2 cellular contexts compared by ENCODE assay signal in the genomic region with DNA sequence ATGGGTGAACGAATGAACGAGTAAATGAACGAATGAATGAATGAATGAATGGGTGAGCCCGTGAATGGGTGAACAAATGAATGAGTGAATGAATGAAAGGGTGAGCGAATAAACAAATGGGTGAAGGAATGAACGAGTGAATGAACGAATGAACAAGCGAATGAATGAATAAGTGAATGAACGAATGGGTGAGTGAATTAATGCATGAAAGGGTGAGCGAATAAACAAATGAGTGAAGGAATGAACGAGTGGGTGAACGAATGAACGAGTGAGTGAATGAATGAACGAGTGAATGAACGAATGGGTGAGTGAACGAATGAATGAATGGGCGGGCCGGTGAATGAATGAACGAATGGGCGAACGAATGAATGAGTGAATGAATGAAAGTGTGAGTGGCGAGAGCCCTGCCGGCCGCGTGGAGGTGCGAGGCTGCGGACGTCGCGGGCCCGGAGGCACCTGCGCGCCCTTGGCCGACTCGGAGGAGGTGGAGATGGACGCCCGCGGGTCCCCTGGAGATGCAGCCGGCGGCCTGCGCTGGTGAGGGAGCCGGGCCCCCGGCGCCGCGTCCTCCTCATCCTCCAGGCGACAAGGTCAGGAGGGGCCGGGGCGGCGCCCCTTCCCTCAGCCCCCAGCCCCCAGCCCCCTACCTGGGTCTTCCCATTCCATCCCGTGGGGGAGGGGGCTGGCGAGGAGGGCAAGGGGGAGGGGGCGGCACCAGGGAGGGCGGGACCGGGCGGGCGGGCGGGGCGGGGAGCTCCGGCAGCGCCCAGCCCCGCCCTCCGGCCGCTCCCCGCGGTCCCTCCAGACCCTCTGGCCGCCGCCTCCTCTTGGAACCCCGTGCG.
A peak's percentile ranks its signal among the peaks of the same experiment; 100 is the strongest.
TF ChIP-seq lines count a peak whose summit lies in the region.

No MANE protein-coding gene starts in this region.

TF ChIP-seq in HEK293, 187 proteins besides CTCF, POLR2A, EP300 and RAD21 (continued from another document and continues in another):
- TF ChIP-seq, protein P1, sequence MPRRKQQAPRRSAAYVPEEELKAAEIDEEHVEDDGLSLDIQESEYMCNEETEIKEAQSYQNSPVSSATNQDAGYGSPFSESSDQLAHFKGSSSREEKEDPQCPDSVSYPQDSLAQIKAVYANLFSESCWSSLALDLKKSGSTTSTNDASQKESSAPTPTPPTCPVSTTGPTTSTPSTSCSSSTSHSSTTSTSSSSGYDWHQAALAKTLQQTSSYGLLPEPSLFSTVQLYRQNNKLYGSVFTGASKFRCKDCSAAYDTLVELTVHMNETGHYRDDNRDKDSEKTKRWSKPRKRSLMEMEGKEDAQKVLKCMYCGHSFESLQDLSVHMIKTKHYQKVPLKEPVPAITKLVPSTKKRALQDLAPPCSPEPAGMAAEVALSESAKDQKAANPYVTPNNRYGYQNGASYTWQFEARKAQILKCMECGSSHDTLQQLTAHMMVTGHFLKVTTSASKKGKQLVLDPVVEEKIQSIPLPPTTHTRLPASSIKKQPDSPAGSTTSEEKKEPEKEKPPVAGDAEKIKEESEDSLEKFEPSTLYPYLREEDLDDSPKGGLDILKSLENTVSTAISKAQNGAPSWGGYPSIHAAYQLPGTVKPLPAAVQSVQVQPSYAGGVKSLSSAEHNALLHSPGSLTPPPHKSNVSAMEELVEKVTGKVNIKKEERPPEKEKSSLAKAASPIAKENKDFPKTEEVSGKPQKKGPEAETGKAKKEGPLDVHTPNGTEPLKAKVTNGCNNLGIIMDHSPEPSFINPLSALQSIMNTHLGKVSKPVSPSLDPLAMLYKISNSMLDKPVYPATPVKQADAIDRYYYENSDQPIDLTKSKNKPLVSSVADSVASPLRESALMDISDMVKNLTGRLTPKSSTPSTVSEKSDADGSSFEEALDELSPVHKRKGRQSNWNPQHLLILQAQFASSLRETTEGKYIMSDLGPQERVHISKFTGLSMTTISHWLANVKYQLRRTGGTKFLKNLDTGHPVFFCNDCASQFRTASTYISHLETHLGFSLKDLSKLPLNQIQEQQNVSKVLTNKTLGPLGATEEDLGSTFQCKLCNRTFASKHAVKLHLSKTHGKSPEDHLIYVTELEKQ (tag by site-specific recombination; IDR thresholded peaks at IDR 0.05; ENCODE audit: borderline replicate concordance): no peak
- TF ChIP-seq, protein P2, sequence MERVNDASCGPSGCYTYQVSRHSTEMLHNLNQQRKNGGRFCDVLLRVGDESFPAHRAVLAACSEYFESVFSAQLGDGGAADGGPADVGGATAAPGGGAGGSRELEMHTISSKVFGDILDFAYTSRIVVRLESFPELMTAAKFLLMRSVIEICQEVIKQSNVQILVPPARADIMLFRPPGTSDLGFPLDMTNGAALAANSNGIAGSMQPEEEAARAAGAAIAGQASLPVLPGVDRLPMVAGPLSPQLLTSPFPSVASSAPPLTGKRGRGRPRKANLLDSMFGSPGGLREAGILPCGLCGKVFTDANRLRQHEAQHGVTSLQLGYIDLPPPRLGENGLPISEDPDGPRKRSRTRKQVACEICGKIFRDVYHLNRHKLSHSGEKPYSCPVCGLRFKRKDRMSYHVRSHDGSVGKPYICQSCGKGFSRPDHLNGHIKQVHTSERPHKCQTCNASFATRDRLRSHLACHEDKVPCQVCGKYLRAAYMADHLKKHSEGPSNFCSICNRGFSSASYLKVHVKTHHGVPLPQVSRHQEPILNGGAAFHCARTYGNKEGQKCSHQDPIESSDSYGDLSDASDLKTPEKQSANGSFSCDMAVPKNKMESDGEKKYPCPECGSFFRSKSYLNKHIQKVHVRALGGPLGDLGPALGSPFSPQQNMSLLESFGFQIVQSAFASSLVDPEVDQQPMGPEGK (tag by site-specific recombination; IDR thresholded peaks at IDR 0.05): 0 out of 2 replicates have a peak, but pooled peaks have one; percentile 12
- TF ChIP-seq ZNF626 (tag by site-specific recombination; IDR thresholded peaks at IDR 0.05) (no peak), ZIC2 (tag by site-specific recombination; IDR thresholded peaks at IDR 0.05) (no peak), MZF1 (tag by site-specific recombination; IDR thresholded peaks at IDR 0.05; ENCODE audit: borderline replicate concordance) (no peak), ZNF223 (tag by site-specific recombination; IDR thresholded peaks at IDR 0.05) (no peak), ZNF624 (tag by site-specific recombination; IDR thresholded peaks at IDR 0.05) (no peak), ZNF324 (tag by site-specific recombination; IDR thresholded peaks at IDR 0.05) (peak; percentile 83; the same call in 1 of the 2 replicates), ZNF211 (tag by site-specific recombination; IDR thresholded peaks at IDR 0.05; ENCODE audit: low read depth) (no peak), ZNF837 (tag by site-specific recombination; IDR thresholded peaks at IDR 0.05) (no peak), ZNF274 (IDR thresholded peaks at IDR 0.05; ENCODE audit: low read length) (no peak), ZNF274 (tag by site-specific recombination; IDR thresholded peaks at IDR 0.05; ENCODE audit: borderline replicate concordance) (no peak), ZNF214 (tag by site-specific recombination; IDR thresholded peaks at IDR 0.05; ENCODE audit: borderline replicate concordance) (no peak), ZNF555 (tag by site-specific recombination; conservative IDR thresholded peaks at IDR 0.05) (no peak)
- TF ChIP-seq, protein P3, sequence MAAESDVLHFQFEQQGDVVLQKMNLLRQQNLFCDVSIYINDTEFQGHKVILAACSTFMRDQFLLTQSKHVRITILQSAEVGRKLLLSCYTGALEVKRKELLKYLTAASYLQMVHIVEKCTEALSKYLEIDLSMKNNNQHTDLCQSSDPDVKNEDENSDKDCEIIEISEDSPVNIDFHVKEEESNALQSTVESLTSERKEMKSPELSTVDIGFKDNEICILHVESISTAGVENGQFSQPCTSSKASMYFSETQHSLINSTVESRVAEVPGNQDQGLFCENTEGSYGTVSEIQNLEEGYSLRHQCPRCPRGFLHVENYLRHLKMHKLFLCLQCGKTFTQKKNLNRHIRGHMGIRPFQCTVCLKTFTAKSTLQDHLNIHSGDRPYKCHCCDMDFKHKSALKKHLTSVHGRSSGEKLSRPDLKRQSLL (tag by site-specific recombination; IDR thresholded peaks at IDR 0.05): no peak
- TF ChIP-seq, protein P4, sequence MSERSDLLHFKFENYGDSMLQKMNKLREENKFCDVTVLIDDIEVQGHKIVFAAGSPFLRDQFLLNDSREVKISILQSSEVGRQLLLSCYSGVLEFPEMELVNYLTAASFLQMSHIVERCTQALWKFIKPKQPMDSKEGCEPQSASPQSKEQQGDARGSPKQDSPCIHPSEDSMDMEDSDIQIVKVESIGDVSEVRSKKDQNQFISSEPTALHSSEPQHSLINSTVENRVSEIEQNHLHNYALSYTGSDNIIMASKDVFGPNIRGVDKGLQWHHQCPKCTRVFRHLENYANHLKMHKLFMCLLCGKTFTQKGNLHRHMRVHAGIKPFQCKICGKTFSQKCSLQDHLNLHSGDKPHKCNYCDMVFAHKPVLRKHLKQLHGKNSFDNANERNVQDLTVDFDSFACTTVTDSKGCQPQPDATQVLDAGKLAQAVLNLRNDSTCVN (tag by site-specific recombination; optimal IDR thresholded peaks at IDR 0.05): peak; percentile 68
- TF ChIP-seq, protein P5, sequence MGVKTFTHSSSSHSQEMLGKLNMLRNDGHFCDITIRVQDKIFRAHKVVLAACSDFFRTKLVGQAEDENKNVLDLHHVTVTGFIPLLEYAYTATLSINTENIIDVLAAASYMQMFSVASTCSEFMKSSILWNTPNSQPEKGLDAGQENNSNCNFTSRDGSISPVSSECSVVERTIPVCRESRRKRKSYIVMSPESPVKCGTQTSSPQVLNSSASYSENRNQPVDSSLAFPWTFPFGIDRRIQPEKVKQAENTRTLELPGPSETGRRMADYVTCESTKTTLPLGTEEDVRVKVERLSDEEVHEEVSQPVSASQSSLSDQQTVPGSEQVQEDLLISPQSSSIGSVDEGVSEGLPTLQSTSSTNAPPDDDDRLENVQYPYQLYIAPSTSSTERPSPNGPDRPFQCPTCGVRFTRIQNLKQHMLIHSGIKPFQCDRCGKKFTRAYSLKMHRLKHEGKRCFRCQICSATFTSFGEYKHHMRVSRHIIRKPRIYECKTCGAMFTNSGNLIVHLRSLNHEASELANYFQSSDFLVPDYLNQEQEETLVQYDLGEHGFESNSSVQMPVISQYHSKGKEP (tag by site-specific recombination; IDR thresholded peaks at IDR 0.05): no peak

TF ChIP-seq in K562, 482 proteins besides CTCF, POLR2A, EP300 and RAD21 (continued from another document and continues in another):
- TF ChIP-seq, protein P6, sequence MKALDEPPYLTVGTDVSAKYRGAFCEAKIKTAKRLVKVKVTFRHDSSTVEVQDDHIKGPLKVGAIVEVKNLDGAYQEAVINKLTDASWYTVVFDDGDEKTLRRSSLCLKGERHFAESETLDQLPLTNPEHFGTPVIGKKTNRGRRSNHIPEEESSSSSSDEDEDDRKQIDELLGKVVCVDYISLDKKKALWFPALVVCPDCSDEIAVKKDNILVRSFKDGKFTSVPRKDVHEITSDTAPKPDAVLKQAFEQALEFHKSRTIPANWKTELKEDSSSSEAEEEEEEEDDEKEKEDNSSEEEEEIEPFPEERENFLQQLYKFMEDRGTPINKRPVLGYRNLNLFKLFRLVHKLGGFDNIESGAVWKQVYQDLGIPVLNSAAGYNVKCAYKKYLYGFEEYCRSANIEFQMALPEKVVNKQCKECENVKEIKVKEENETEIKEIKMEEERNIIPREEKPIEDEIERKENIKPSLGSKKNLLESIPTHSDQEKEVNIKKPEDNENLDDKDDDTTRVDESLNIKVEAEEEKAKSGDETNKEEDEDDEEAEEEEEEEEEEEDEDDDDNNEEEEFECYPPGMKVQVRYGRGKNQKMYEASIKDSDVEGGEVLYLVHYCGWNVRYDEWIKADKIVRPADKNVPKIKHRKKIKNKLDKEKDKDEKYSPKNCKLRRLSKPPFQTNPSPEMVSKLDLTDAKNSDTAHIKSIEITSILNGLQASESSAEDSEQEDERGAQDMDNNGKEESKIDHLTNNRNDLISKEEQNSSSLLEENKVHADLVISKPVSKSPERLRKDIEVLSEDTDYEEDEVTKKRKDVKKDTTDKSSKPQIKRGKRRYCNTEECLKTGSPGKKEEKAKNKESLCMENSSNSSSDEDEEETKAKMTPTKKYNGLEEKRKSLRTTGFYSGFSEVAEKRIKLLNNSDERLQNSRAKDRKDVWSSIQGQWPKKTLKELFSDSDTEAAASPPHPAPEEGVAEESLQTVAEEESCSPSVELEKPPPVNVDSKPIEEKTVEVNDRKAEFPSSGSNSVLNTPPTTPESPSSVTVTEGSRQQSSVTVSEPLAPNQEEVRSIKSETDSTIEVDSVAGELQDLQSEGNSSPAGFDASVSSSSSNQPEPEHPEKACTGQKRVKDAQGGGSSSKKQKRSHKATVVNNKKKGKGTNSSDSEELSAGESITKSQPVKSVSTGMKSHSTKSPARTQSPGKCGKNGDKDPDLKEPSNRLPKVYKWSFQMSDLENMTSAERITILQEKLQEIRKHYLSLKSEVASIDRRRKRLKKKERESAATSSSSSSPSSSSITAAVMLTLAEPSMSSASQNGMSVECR (CRISPR knock-in tag; IDR thresholded peaks at IDR 0.05): no peak
- TF ChIP-seq ZNF12 (CRISPR knock-in tag; IDR thresholded peaks at IDR 0.05) (no peak), NCOR1 (IDR thresholded peaks at IDR 0.05) (no peak), PHB2 (IDR thresholded peaks at IDR 0.05; ENCODE audit: low read depth) (0 out of 2 replicates have a peak, but pooled peaks have one; percentile 47), SRSF7 (optimal IDR thresholded peaks at IDR 0.05; ENCODE audit: low read depth, low read length) (no peak), HLTF (IDR thresholded peaks at IDR 0.05) (0 out of 2 replicates have a peak, but pooled peaks have one; percentile 39), ZNF263 (CRISPR knock-in tag; IDR thresholded peaks at IDR 0.05; ENCODE audit: borderline replicate concordance) (peak; percentile 39; the same call in 1 of the 2 replicates), MCM5 (IDR thresholded peaks at IDR 0.05; ENCODE audit: low read depth) (no peak), TAL1 (IDR thresholded peaks at IDR 0.05) (no peak), ZNF561 (CRISPR knock-in tag; conservative IDR thresholded peaks at IDR 0.05) (no peak), SIN3A (IDR thresholded peaks at IDR 0.05; ENCODE audit: borderline replicate concordance in 2 of 2, control insufficient read depth in 1 of 2, low read depth in 2 of 2, low read length in 2 of 2) (no peak), FOXP1 (CRISPR knock-in tag; IDR thresholded peaks at IDR 0.05) (peak; percentile 72; the same call in 1 of the 2 replicates), THRAP3 (IDR thresholded peaks at IDR 0.05; ENCODE audit: borderline replicate concordance) (peak; percentile 65; the same call in 1 of the 2 replicates), ZEB2 (IDR thresholded peaks at IDR 0.05) (no peak), ETS2 (tag; IDR thresholded peaks at IDR 0.05; ENCODE audit: borderline replicate concordance, poor library complexity, severe bottlenecking) (no peak), ZNF431 (CRISPR knock-in tag; IDR thresholded peaks at IDR 0.05) (peak; percentile 60; the same call in 1 of the 2 replicates), ASH1L (IDR thresholded peaks at IDR 0.05; ENCODE audit: borderline replicate concordance, low read depth, partially characterized antibody) (no peak)
- TF ChIP-seq, protein P7, sequence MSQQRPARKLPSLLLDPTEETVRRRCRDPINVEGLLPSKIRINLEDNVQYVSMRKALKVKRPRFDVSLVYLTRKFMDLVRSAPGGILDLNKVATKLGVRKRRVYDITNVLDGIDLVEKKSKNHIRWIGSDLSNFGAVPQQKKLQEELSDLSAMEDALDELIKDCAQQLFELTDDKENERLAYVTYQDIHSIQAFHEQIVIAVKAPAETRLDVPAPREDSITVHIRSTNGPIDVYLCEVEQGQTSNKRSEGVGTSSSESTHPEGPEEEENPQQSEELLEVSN (IDR thresholded peaks at IDR 0.05; ENCODE audit: borderline replicate concordance in 1 of 2, extremely low read depth in 1 of 2, insufficient read depth in 1 of 2, insufficient read length in 1 of 2, low read depth in 1 of 2, low read length in 1 of 2, poor library complexity in 1 of 2, severe bottlenecking in 1 of 2): peak; percentile 75 to 95
- TF ChIP-seq, protein P8, sequence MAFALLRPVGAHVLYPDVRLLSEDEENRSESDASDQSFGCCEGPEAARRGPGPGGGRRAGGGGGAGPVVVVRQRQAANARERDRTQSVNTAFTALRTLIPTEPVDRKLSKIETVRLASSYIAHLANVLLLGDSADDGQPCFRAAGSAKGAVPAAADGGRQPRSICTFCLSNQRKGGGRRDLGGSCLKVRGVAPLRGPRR (CRISPR knock-in tag; IDR thresholded peaks at IDR 0.05): no peak
- TF ChIP-seq, protein P9, sequence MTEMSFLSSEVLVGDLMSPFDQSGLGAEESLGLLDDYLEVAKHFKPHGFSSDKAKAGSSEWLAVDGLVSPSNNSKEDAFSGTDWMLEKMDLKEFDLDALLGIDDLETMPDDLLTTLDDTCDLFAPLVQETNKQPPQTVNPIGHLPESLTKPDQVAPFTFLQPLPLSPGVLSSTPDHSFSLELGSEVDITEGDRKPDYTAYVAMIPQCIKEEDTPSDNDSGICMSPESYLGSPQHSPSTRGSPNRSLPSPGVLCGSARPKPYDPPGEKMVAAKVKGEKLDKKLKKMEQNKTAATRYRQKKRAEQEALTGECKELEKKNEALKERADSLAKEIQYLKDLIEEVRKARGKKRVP (CRISPR knock-in tag; IDR thresholded peaks at IDR 0.05): no peak
- TF ChIP-seq, protein P10, sequence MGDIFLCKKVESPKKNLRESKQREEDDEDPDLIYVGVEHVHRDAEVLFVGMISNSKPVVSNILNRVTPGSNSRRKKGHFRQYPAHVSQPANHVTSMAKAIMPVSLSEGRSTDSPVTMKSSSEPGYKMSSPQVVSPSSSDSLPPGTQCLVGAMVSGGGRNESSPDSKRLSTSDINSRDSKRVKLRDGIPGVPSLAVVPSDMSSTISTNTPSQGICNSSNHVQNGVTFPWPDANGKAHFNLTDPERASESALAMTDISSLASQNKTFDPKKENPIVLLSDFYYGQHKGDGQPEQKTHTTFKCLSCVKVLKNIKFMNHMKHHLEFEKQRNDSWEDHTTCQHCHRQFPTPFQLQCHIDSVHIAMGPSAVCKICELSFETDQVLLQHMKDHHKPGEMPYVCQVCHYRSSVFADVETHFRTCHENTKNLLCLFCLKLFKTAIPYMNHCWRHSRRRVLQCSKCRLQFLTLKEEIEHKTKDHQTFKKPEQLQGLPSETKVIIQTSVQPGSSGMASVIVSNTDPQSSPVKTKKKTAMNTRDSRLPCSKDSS (IDR thresholded peaks at IDR 0.05; ENCODE audit: low read depth, partially characterized antibody): no peak
